Comparison of ENCODE assay signal across 19 cellular contexts in the genomic region with DNA sequence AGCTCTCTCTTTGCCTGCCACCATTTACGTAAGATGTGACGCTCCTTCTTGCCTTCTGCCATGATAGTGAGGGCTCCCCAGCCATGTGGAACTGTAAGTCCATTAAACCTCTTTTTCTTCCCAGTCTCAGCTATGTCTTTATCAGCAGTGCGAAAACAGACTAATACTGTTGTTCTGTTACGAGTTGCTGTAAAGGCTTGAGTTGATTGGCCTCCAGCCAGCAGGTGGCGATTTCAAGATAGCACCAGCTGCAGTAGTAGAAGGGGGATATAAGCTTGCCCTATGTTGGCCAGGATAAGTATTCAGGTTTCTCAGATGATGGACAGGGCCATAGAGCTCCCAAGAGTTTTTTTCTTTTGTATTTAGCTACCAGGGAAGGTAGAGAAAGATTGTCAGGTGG.
DNase-seq lines count a peak whose midpoint lies in the region; ATAC-seq and TF ChIP-seq lines count a peak whose summit lies in the region.
"Had no signal": no experiment of that assay in that cellular context is flagged by ENCODE, and none has a peak within 500 bp of the region (broad histone marks: within the 10 kb centered on the region; RNA-seq: fewer than 3 reads in every experiment).

No MANE protein-coding gene starts in this region.

- 91 to 95% methylated on average over 5 of the region's 5 CpGs for WGBS in endodermal cell (ENCODE audit: insufficient coverage in 1 of 2, insufficient read length in 1 of 2), 2 experiments

- DNase-seq in Caco-2 (peak in 1 of 2 experiments; percentile 28), GM23338 (ENCODE audit: low spot score) (peak; percentile 18), endodermal cell (peak; percentile 61), amniotic stem cell (lab: John Stamatoyannopoulos, UW) (no peak)
- DNase-seq in stimulated activated CD4-positive, alpha-beta T cell treated with anti-CD3 and anti-CD28 coated beads, Interleukin-1b, Interleukin-23, amount 100 ng/mL, for 48 hours = no peak
- DNase-seq in activated CD4-positive, CD25-positive, alpha-beta regulatory T cell (lab: John Stamatoyannopoulos, UW) = no peak
- DNase-seq: GDM1, KBM-7, NCI-H1417, NCI-H187, NCI-H2171 treated with DMSO at 0.1 percent for 48 hours, NCI-H446, PC-3, SIG-M5 had no signal

- H3K4me1 Mint-ChIP-seq in Caco-2 (ENCODE audit: low read depth, unreplicated experiment) = no peaks in the 10 kb centered on the region
- H3K4me1 Mint-ChIP-seq in GM23338 = no peaks in the 10 kb centered on the region
- no peaks in the 10 kb centered on the region for H3K4me1 Mint-ChIP-seq in endodermal cell

- H3F3A ChIP-seq in GM23338 (replicated peaks; ENCODE audit: low read depth) (no peaks in the 10 kb centered on the region), OCI-LY1 (ENCODE audit: insufficient read depth, low read length) (no peaks in the 10 kb centered on the region)

- TF ChIP-seq CTCF in Caco-2 (IDR thresholded peaks at IDR 0.05; ENCODE audit: insufficient read depth in 1 of 2, low read depth in 1 of 2, low read length in 1 of 2, severe bottlenecking in 1 of 2, unreplicated experiment in 1 of 2) = peak; percentile 19 to 39
- peak; percentile 43 to 46 for TF ChIP-seq CTCF in GM23338 (conservative IDR thresholded peaks at IDR 0.05; ENCODE audit: low read depth in 2 of 2)
- TF ChIP-seq CTCF in OCI-LY1 (IDR thresholded peaks at IDR 0.05; ENCODE audit: low read length) = peak; percentile 39; the same call in 1 of the 2 replicates
- TF ChIP-seq CTCF in endodermal cell (conservative IDR thresholded peaks at IDR 0.05) = peak; percentile 36

- no TSS peak for BruUV-seq in Caco-2 (replicated peaks; lab: Mats Ljungman, UMichigan)

- H3K4me3 Mint-ChIP-seq in Caco-2 (ENCODE audit: unreplicated experiment) (no peak overlapping the region), GM23338 (no peak overlapping the region), endodermal cell (no peak overlapping the region)
- H3K4me3 Mint-ChIP-seq: T-helper 1 cell treated with Interleukin-12 subunit alpha and Interleukin-12 subunit beta and Interleukin-4 antibody, amounts not matched to agents 30 μg/mL and 1 μg/mL, for 36 hours had no signal

- H3K4me1 ChIP-seq in Caco-2 = no peaks in the 10 kb centered on the region
- H3K4me1 ChIP-seq in GM23338 (ENCODE audit: insufficient read depth) = no peaks in the 10 kb centered on the region
- H3K4me1 ChIP-seq in OCI-LY1 (ENCODE audit: insufficient read depth, low read length, severe bottlenecking) = no peaks in the 10 kb centered on the region
- H3K4me1 ChIP-seq in endodermal cell (ENCODE audit: control insufficient read depth, insufficient read depth, low read length) = no peaks in the 10 kb centered on the region
- H3K4me1 ChIP-seq: HAP-1 had no signal

- H3K36me3 ChIP-seq in Caco-2 (ENCODE audit: control insufficient read depth, insufficient read depth, low read length) (no peaks in the 10 kb centered on the region), GM23338 (ENCODE audit: insufficient read depth) (no peaks in the 10 kb centered on the region), OCI-LY1 (ENCODE audit: insufficient read depth, low read length) (no peaks in the 10 kb centered on the region), endodermal cell (ENCODE audit: control insufficient read depth, insufficient read depth, low read length) (no peaks in the 10 kb centered on the region)
- H3K36me3 ChIP-seq: HAP-1 had no signal

- H3K9me3 Mint-ChIP-seq in Caco-2 (ENCODE audit: unreplicated experiment) (peaks cover 9% of the 10 kb centered on the region), GM23338 (peaks cover 3% of the 10 kb centered on the region), endodermal cell (peaks cover 6% of the 10 kb centered on the region)
- H3K9me3 Mint-ChIP-seq: T-helper 1 cell treated with Interleukin-12 subunit alpha and Interleukin-12 subunit beta and Interleukin-4 antibody, amounts not matched to agents 30 μg/mL and 1 μg/mL, for 36 hours had no signal

- peaks cover 12% of the 10 kb centered on the region for H3K27me3 Mint-ChIP-seq in Caco-2 (ENCODE audit: insufficient read depth, unreplicated experiment)
- peaks cover 7% of the 10 kb centered on the region for H3K27me3 Mint-ChIP-seq in GM23338 (ENCODE audit: insufficient read depth, low read depth, poor library complexity)
- H3K27me3 Mint-ChIP-seq in endodermal cell (ENCODE audit: insufficient read depth) = no peaks in the 10 kb centered on the region

- H3K9me2 ChIP-seq in GM23338 (ENCODE audit: insufficient read depth) (no peaks in the 10 kb centered on the region; the same call in 1 of the 2 replicates), OCI-LY1 (ENCODE audit: low read depth, low read length) (no peaks in the 10 kb centered on the region)

- H3K79me2 ChIP-seq in GM23338 (replicated peaks; ENCODE audit: insufficient read depth) (no peaks in the 10 kb centered on the region), OCI-LY1 (ENCODE audit: insufficient read depth, low read length) (no peaks in the 10 kb centered on the region)

- H2AFZ ChIP-seq in GM23338 = no peak overlapping the region
- H2AFZ ChIP-seq in OCI-LY1 (ENCODE audit: low read length) = no peak overlapping the region

- no peak overlapping the region for H3K9ac ChIP-seq in OCI-LY1 (ENCODE audit: low read length)
- H3K9ac ChIP-seq in endodermal cell (ENCODE audit: extremely low read depth, low read length, poor library complexity, severe bottlenecking) = no peak overlapping the region

- intact Hi-C loops in Caco-2 (cut with micrococcal nuclease; ENCODE audit: unreplicated experiment) = loop anchor here (1.0 to 10.0 kb wide), 3 partner anchors 224 to 354 kb away; no protein-coding TSS in a partner anchor

- CTCF ChIA-PET in Caco-2 (lab: Charles Lee) = interaction anchor here (0.9 to 1.1 kb wide), 2 partner anchors 224 to 309 kb away, joined by 5 read pairs; no protein-coding TSS in a partner anchor

- H3K4me3 ChIP-seq in Caco-2 (ENCODE audit: low read depth, low read length) (no peak overlapping the region), GM23338 (no peak overlapping the region), OCI-LY1 (ENCODE audit: low read depth, low read length, poor library complexity, severe bottlenecking) (no peak overlapping the region), endodermal cell (ENCODE audit: low read length) (no peak overlapping the region)
- H3K4me3 ChIP-seq: HAP-1 had no signal

- H3K4me2 ChIP-seq in GM23338 (no peak overlapping the region), OCI-LY1 (ENCODE audit: low read length) (no peak overlapping the region)

- H3K36me3 Mint-ChIP-seq in Caco-2 (ENCODE audit: insufficient read depth, unreplicated experiment) (no peaks in the 10 kb centered on the region), GM23338 (ENCODE audit: low read depth) (0 out of 3 replicates have a peak, but pooled peaks cover 3% of the 10 kb centered on the region), endodermal cell (ENCODE audit: low read depth) (no peaks in the 10 kb centered on the region)

- POLR2A ChIA-PET in Caco-2 (lab: Charles Lee) = no interaction called here

- H3K27ac ChIP-seq in GM23338 (ENCODE audit: low read depth) (no peak overlapping the region), OCI-LY1 (ENCODE audit: low read depth, low read length, poor library complexity, severe bottlenecking) (no peak overlapping the region), endodermal cell (ENCODE audit: low read depth, low read length) (no peak overlapping the region)
- H3K27ac ChIP-seq: C4-2B, RWPE1 had no signal

- no peaks in the 10 kb centered on the region for H4K20me1 ChIP-seq in GM23338 (replicated peaks; ENCODE audit: insufficient read depth)
- no peaks in the 10 kb centered on the region for H4K20me1 ChIP-seq in OCI-LY1 (ENCODE audit: insufficient read depth, low read length)

- H3K27me3 ChIP-seq in Caco-2 (replicated peaks; ENCODE audit: control insufficient read depth, insufficient read depth, low read length) = no peaks in the 10 kb centered on the region
- no peaks in the 10 kb centered on the region for H3K27me3 ChIP-seq in GM23338 (ENCODE audit: insufficient read depth)
- H3K27me3 ChIP-seq in OCI-LY1 (ENCODE audit: insufficient read depth, low read length) = no peaks in the 10 kb centered on the region
- H3K27me3 ChIP-seq in endodermal cell (ENCODE audit: control insufficient read depth, insufficient read depth, low read length, poor library complexity, severe bottlenecking) = no peaks in the 10 kb centered on the region

- H3K9me3 ChIP-seq in Caco-2 = no peaks in the 10 kb centered on the region
- H3K9me3 ChIP-seq in OCI-LY1 (ENCODE audit: low read length) = no peaks in the 10 kb centered on the region
- H3K9me3 ChIP-seq in endodermal cell (ENCODE audit: control insufficient read depth, low read length) = no peaks in the 10 kb centered on the region
- H3K9me3 ChIP-seq: HAP-1 had no signal

- no peak overlapping the region for H3K27ac Mint-ChIP-seq in Caco-2 (ENCODE audit: unreplicated experiment)
- H3K27ac Mint-ChIP-seq in GM23338 = no peak overlapping the region
- H3K27ac Mint-ChIP-seq in endodermal cell = no peak overlapping the region
- H3K27ac Mint-ChIP-seq: T-helper 1 cell treated with Interleukin-12 subunit alpha and Interleukin-12 subunit beta and Interleukin-4 antibody, amounts not matched to agents 30 μg/mL and 1 μg/mL, for 36 hours had no signal

- peak; percentile 30; the same call in 1 of the 3 replicates for ATAC-seq in GM23338
- ATAC-seq: PC-3 had no signal

TF ChIP-seq in GM23338, 12 proteins besides CTCF, POLR2A, EP300 and RAD21 (continues in another document):
- TF ChIP-seq POLR2AphosphoS5 (IDR thresholded peaks at IDR 0.05; ENCODE audit: low read depth) = no peak
- TF ChIP-seq JUNB (IDR thresholded peaks at IDR 0.05; ENCODE audit: unreplicated experiment) = no peak
- no peak for TF ChIP-seq ZNF114 (CRISPR knock-in tag; IDR thresholded peaks at IDR 0.05)
- TF ChIP-seq STAT1 (IDR thresholded peaks at IDR 0.05; ENCODE audit: unreplicated experiment) = no peak

Comparison
In these comparisons a context has a peak if more than half of its experiments do, and no peak if none do; other contexts are left out.
1. DNase-seq: peak in GM23338 (single experiment) and endodermal cell (single experiment); none in stimulated activated CD4-positive, alpha-beta T cell treated with anti-CD3 and anti-CD28 coated beads, Interleukin-1b, Interleukin-23, amount 100 ng/mL, for 48 hours (single experiment), amniotic stem cell (single experiment) and activated CD4-positive, CD25-positive, alpha-beta regulatory T cell (0 of 4).
2. Peak in every context shown above with its lines, with median percentiles within 50 percentile points of each other: CTCF ChIP-seq.